In the genomic region with DNA sequence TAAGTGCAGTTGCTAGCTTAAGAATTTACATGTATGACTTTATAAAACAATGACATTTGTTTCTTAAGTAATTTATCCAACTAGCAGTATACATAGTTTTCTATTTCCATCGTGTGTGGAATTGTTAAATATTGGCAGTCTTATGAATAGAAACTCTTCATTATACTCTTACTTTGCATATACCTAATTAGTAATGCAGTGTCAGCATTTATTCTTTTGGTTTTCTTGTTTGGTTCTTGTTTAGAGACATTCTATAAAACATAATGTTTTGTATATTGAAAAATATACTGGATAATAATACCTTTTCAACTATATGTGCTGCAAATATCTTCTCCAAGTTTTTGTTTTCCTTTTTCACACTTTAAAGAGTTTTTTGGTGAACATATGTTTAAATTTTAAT, we compare ENCODE assay signal across 22 cellular contexts.
DNase-seq lines count a peak whose midpoint lies in the region; ATAC-seq, FAIRE-seq and TF ChIP-seq lines count a peak whose summit lies in the region.
"Had no signal": no experiment of that assay in that cellular context is flagged by ENCODE, and none has a peak within 500 bp of the region (broad histone marks: within the 10 kb centered on the region; RNA-seq: fewer than 3 reads in every experiment).

No MANE protein-coding gene starts in this region.

- H3K4me2 ChIP-seq in A549 = no peak overlapping the region
- H3K4me2 ChIP-seq in IMR-90 (ENCODE audit: low read depth, low read length) = no peak overlapping the region
- H3K4me2 ChIP-seq in K562 (ENCODE audit: insufficient read depth, low read length) = no peak overlapping the region
- H3K4me2 ChIP-seq: BLaER1 treated with 17β-estradiol and CSF1 and Interleukin-3, amounts not matched to agents 10 nM and 100 nM had no signal

- H3K9me3 Mint-ChIP-seq in CD14-positive monocyte = no peaks in the 10 kb centered on the region

- FAIRE-seq in A549 (lab: Jason Lieb, UNC) = no peak
- FAIRE-seq in K562 (lab: Jason Lieb, UNC) = no peak
- peak; percentile 5 for FAIRE-seq in pancreas (lab: Jason Lieb, UNC)
- FAIRE-seq: D721Med, G401.6, GM12891 had no signal

- dilution Hi-C loops in IMR-90 (cut with HindIII; ENCODE audit: low sequenced_read_pairs, unreplicated experiment) = no loop called here

- H3K9ac ChIP-seq in IMR-90 (ENCODE audit: low read depth, low read length) = no peak overlapping the region
- no peak overlapping the region for H3K9ac ChIP-seq in K562 (ENCODE audit: insufficient read depth in 1 of 2, low read depth in 2 of 2, low read length in 2 of 2)
- H3K9ac ChIP-seq: BLaER1 treated with 17β-estradiol and CSF1 and Interleukin-3, amounts not matched to agents 10 nM and 100 nM had no signal

- no peaks in the 10 kb centered on the region for H3K79me1 ChIP-seq in IMR-90 (ENCODE audit: low read depth in 1 of 2, low read length in 2 of 2)

- no peak overlapping the region for H3K18ac ChIP-seq in IMR-90 (ENCODE audit: low read depth, low read length)

- no peak overlapping the region for H3K4ac ChIP-seq in IMR-90 (ENCODE audit: low read depth, low read length)

- TF ChIP-seq RAD21 in A549 (conservative IDR thresholded peaks at IDR 0.05 in 1 of 2, IDR thresholded peaks at IDR 0.05 in 1 of 2) (no peak), IMR-90 (IDR thresholded peaks at IDR 0.05; ENCODE audit: low read length) (no peak), K562 (CRISPR knock-in tag; conservative IDR thresholded peaks at IDR 0.05 in 1 of 2, IDR thresholded peaks at IDR 0.05 in 1 of 2) (no peak)

- ATAC-seq in A549 (no peak), IMR-90 (ENCODE audit: low read depth) (no peak), K562 (no peak), pancreas (no peak), HG02763 (IDR thresholded peaks at IDR 0.05; ENCODE audit: unreplicated experiment) (no peak)

- no peaks in the 10 kb centered on the region for H3K4me1 Mint-ChIP-seq in CD14-positive monocyte
- H3K4me1 Mint-ChIP-seq: B cell; CD4-positive, alpha-beta memory T cell; CD4-positive, CD25-positive, alpha-beta regulatory T cell; CD8-positive, alpha-beta memory T cell had no signal

- H3K27ac Mint-ChIP-seq in CD14-positive monocyte = no peak overlapping the region
- H3K27ac Mint-ChIP-seq: B cell; CD4-positive, CD25-positive, alpha-beta regulatory T cell; CD8-positive, alpha-beta memory T cell had no signal

- H3K4me1 ChIP-seq in A549 (no peaks in the 10 kb centered on the region), IMR-90 (ENCODE audit: control insufficient read depth, insufficient read depth, low read length) (no peaks in the 10 kb centered on the region), K562 (replicated peaks in 1 of 2; ENCODE audit: control insufficient read depth in 2 of 2, insufficient read depth in 2 of 2, low read length in 2 of 2) (no peaks in the 10 kb centered on the region), pancreas (no peaks in the 10 kb centered on the region)
- H3K4me1 ChIP-seq: BLaER1 treated with 17β-estradiol and CSF1 and Interleukin-3, amounts not matched to agents 10 nM and 100 nM; Caco-2 had no signal

- H3K36me3 ChIP-seq in IMR-90 (ENCODE audit: control insufficient read depth, insufficient read depth, low read length) = no peaks in the 10 kb centered on the region
- H3K36me3 ChIP-seq in K562 (ENCODE audit: control insufficient read depth, insufficient read depth, low read length) = no peaks in the 10 kb centered on the region
- no peaks in the 10 kb centered on the region for H3K36me3 ChIP-seq in pancreas
- H3K36me3 ChIP-seq: BLaER1 treated with 17β-estradiol and CSF1 and Interleukin-3, amounts not matched to agents 10 nM and 100 nM had no signal

- no peaks in the 10 kb centered on the region for H3K27me3 Mint-ChIP-seq in CD14-positive monocyte (ENCODE audit: low read depth in 3 of 3)
- H3K27me3 Mint-ChIP-seq: B cell; CD4-positive, alpha-beta memory T cell; CD4-positive, CD25-positive, alpha-beta regulatory T cell; CD8-positive, alpha-beta memory T cell had no signal

- no peak overlapping the region for H2BK120ac ChIP-seq in IMR-90 (ENCODE audit: low read depth, low read length)

- H3K56ac ChIP-seq in IMR-90 (ENCODE audit: extremely low read depth, insufficient read depth, low read length) = no peak overlapping the region

- H4K20me1 ChIP-seq in IMR-90 (ENCODE audit: insufficient read depth, low read length) = no peaks in the 10 kb centered on the region
- no peaks in the 10 kb centered on the region for H4K20me1 ChIP-seq in K562 (replicated peaks; ENCODE audit: control insufficient read depth, insufficient read depth, low read length)
- H4K20me1 ChIP-seq: BLaER1 treated with 17β-estradiol and CSF1 and Interleukin-3, amounts not matched to agents 10 nM and 100 nM had no signal

- TF ChIP-seq POLR2A in A549 (IDR thresholded peaks at IDR 0.05; ENCODE audit: low read length) (no peak), IMR-90 (IDR thresholded peaks at IDR 0.05; ENCODE audit: low read depth, low read length) (no peak), K562 (conservative IDR thresholded peaks at IDR 0.05) (no peak)

- DNase-seq in A549 (ENCODE audit: low read depth in 1 of 2, low spot score in 1 of 2) (no peak), IMR-90 (no peak), K562 (ENCODE audit: extremely low read depth in 1 of 4, low spot score in 3 of 4) (no peak), pancreas (no peak), CD14-positive monocyte (ENCODE audit: low spot score) (no peak), COLO668 (lab: John Stamatoyannopoulos, UW; ENCODE audit: unreplicated experiment) (no peak)
- DNase-seq: 8988T; AML-193; Caco-2; Calu3; CD4-positive, alpha-beta memory T cell; CD4-positive, CD25-positive, alpha-beta regulatory T cell; CD8-positive, alpha-beta memory T cell; DMS79 treated with DMSO at 0.1 percent for 48 hours; GF-D8 had no signal

- H2AFZ ChIP-seq in IMR-90 (replicated peaks; ENCODE audit: low read length, poor library complexity) (no peak overlapping the region), K562 (ENCODE audit: low read depth, low read length) (no peak overlapping the region)

- no peaks in the 10 kb centered on the region for H3K36me3 Mint-ChIP-seq in CD14-positive monocyte
- H3K36me3 Mint-ChIP-seq: CD4-positive, alpha-beta memory T cell; CD4-positive, CD25-positive, alpha-beta regulatory T cell; CD8-positive, alpha-beta memory T cell had no signal

- no peak overlapping the region for H2BK20ac ChIP-seq in IMR-90 (ENCODE audit: low read depth, low read length)

- no peaks in the 10 kb centered on the region for H3K79me2 ChIP-seq in K562 (ENCODE audit: control insufficient read depth, insufficient read depth, low read length)

- TF ChIP-seq EP300 in A549 (IDR thresholded peaks at IDR 0.05) (no peak), K562 (IDR thresholded peaks at IDR 0.05; ENCODE audit: low read length) (no peak)

- no peak overlapping the region for H2BK5ac ChIP-seq in IMR-90 (ENCODE audit: low read depth, low read length, poor library complexity, severe bottlenecking)

- in situ Hi-C loops in IMR-90 (cut with MboI; ENCODE audit: low sequenced_read_pairs) (no loop called here), K562 (cut with MboI) (no loop called here)

- no peak overlapping the region for H3K27ac ChIP-seq in A549
- no peak overlapping the region for H3K27ac ChIP-seq in IMR-90 (ENCODE audit: insufficient read depth, low read length)
- H3K27ac ChIP-seq in K562 (ENCODE audit: extremely low read depth, low read depth, low read length) = no peak overlapping the region
- H3K27ac ChIP-seq in pancreas = no peak overlapping the region
- H3K27ac ChIP-seq: BLaER1 treated with 17β-estradiol and CSF1 and Interleukin-3, amounts not matched to agents 10 nM and 100 nM; C4-2B had no signal

- H2AK5ac ChIP-seq in IMR-90 (ENCODE audit: low read depth, low read length) = no peak overlapping the region

- H2BK15ac ChIP-seq in IMR-90 (ENCODE audit: low read depth, low read length) = no peak overlapping the region

- BruUV-seq in IMR-90 (replicated peaks; lab: Mats Ljungman, UMichigan) (no TSS peak), K562 (replicated peaks; lab: Mats Ljungman, UMichigan) (no TSS peak)

- no peak overlapping the region for H3K23ac ChIP-seq in IMR-90 (ENCODE audit: low read depth, low read length)

- H4K91ac ChIP-seq in IMR-90 (ENCODE audit: insufficient read depth, low read depth, low read length) = no peak overlapping the region

- no peak overlapping the region for H3K4me3 Mint-ChIP-seq in CD14-positive monocyte
- H3K4me3 Mint-ChIP-seq: B cell; CD4-positive, alpha-beta memory T cell; CD4-positive, CD25-positive, alpha-beta regulatory T cell; CD8-positive, alpha-beta memory T cell had no signal

- no peak overlapping the region for H3K14ac ChIP-seq in IMR-90 (replicated peaks; ENCODE audit: low read depth, low read length)

- no peak overlapping the region for H4K5ac ChIP-seq in IMR-90 (ENCODE audit: low read depth, low read length)

- H3K9me3 ChIP-seq in A549 (no peaks in the 10 kb centered on the region), IMR-90 (ENCODE audit: control insufficient read depth, insufficient read depth, low read length) (no peaks in the 10 kb centered on the region), K562 (replicated peaks; ENCODE audit: control insufficient read depth, insufficient read depth, low read depth, low read length) (no peaks in the 10 kb centered on the region), pancreas (no peaks in the 10 kb centered on the region)
- H3K9me3 ChIP-seq: BLaER1 treated with 17β-estradiol and CSF1 and Interleukin-3, amounts not matched to agents 10 nM and 100 nM; Caco-2 had no signal

- H3K9me1 ChIP-seq in IMR-90 (ENCODE audit: insufficient read depth, low read length) = no peaks in the 10 kb centered on the region
- H3K9me1 ChIP-seq in K562 (ENCODE audit: control insufficient read depth, insufficient read depth, low read length) = no peaks in the 10 kb centered on the region

- TF ChIP-seq CTCF in A549 (IDR thresholded peaks at IDR 0.05) (no peak), IMR-90 (conservative IDR thresholded peaks at IDR 0.05; ENCODE audit: low read depth, low read length) (no peak), K562 (IDR thresholded peaks at IDR 0.05 in 2 of 3, conservative IDR thresholded peaks at IDR 0.05 in 1 of 3; ENCODE audit: insufficient read depth in 2 of 3, low read depth in 1 of 3, low read length in 3 of 3) (no peak), pancreas (IDR thresholded peaks at IDR 0.05) (no peak), CD14-positive monocyte (IDR thresholded peaks at IDR 0.05) (no peak)

- no peaks in the 10 kb centered on the region for H3K27me3 ChIP-seq in IMR-90 (ENCODE audit: control insufficient read depth, insufficient read depth, low read length)
- no peaks in the 10 kb centered on the region for H3K27me3 ChIP-seq in K562 (ENCODE audit: control insufficient read depth in 2 of 2, insufficient read depth in 2 of 2, low read length in 2 of 2)
- no peaks in the 10 kb centered on the region for H3K27me3 ChIP-seq in pancreas
- H3K27me3 ChIP-seq: BLaER1 treated with 17β-estradiol and CSF1 and Interleukin-3, amounts not matched to agents 10 nM and 100 nM had no signal

- no peak overlapping the region for H3K4me3 ChIP-seq in A549
- H3K4me3 ChIP-seq in IMR-90 (ENCODE audit: insufficient read depth, low read depth, low read length) = no peak overlapping the region
- H3K4me3 ChIP-seq in K562 = no peak overlapping the region
- no peak overlapping the region for H3K4me3 ChIP-seq in pancreas
- H3K4me3 ChIP-seq: BLaER1 treated with 17β-estradiol and CSF1 and Interleukin-3, amounts not matched to agents 10 nM and 100 nM had no signal

- H4K8ac ChIP-seq in IMR-90 (ENCODE audit: low read depth in 2 of 2, low read length in 2 of 2) = no peak overlapping the region

- 15% methylated on average over 1 of the region's 1 CpG for WGBS in A549 (ENCODE audit: missing lambda C conversion rate)
- no CpG with 5 or more reads among the region's 1 CpG for WGBS in IMR-90 (ENCODE audit: extremely low coverage in 2 of 2, insufficient read length in 1 of 2), 2 experiments
- 0% methylated on average over 1 of the region's 1 CpG for WGBS in K562 (ENCODE audit: insufficient coverage, low coverage, missing lambda C conversion rate)
- WGBS in pancreas, 2 donors = 38 to 71% methylated on average over 1 of the region's 1 CpG

- POLR2A ChIA-PET in A549 (lab: Yijun Ruan, JAX) (no interaction called here), IMR-90 (lab: Charles Lee; ENCODE audit: unreplicated experiment) (no interaction called here), K562 (lab: Yijun Ruan, JAX) (no interaction called here)

- intact Hi-C loops in IMR-90 (cut with micrococcal nuclease) (no loop called here), K562 (cut with micrococcal nuclease) (no loop called here), pancreas (cut with DNase I) (no loop called here), CD14-positive monocyte (cut with micrococcal nuclease) (no loop called here)

- H2AK9ac ChIP-seq in IMR-90 (replicated peaks; ENCODE audit: low read depth, low read length, poor library complexity) = no peak overlapping the region

- CTCF ChIA-PET in A549 (lab: Yijun Ruan, JAX) = no interaction called here
- CTCF ChIA-PET in IMR-90 (lab: Yijun Ruan, JAX) = interaction anchor here (0.8 kb wide), 1 partner anchor 23 kb away, joined by 5 read pairs; no protein-coding TSS in a partner anchor
- CTCF ChIA-PET in K562 (lab: Yijun Ruan, JAX; ENCODE audit: low intra/inter-chr PET ratio) = no interaction called here

Comparison
In these comparisons a context has a peak if more than half of its experiments do, and no peak if none do; other contexts are left out.
1. Of the 35 proteins assayed by ChIP-seq in both K562 and A549: peak only in K562: none; only in A549: none; in both: MAFK; in neither: 34.